8 cellular contexts compared by ENCODE assay signal in the genomic region with DNA sequence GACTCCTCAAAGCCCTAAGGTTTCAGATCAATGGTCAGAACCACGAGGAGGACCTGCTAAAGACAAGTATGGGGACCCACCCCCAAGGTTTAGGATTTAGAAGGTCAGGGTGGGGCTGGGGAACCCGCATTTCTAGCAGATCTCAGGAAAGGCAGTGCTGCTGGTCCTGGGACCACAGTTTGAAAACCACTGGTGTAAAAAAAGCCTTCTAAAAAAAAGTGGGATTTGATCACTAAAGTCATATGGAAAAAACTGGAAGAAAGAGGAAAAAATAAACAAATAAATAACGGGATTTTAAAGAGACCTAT. TPM values are rescaled to one million over a fixed set of nuclear protein-coding genes. Genes with fewer than 3 reads are reported as not detected.
A peak's percentile ranks its signal among the peaks of the same experiment; 100 is the strongest.
DNase-seq lines count a peak whose midpoint lies in the region; ATAC-seq, FAIRE-seq and TF ChIP-seq lines count a peak whose summit lies in the region.

No MANE protein-coding gene starts in this region.

- TF ChIP-seq CTCF in left ventricle myocardium inferior (IDR thresholded peaks at IDR 0.05; ENCODE audit: borderline replicate concordance) (no peak), brain (conservative IDR thresholded peaks at IDR 0.05) (no peak), vagina (IDR thresholded peaks at IDR 0.05) (no peak)

- no peak overlapping the region for H3K14ac ChIP-seq in mesenchymal stem cell (ENCODE audit: low read length in 2 of 2)

- peak overlapping the region; percentile 86 for H3K9ac ChIP-seq in mesenchymal stem cell (ENCODE audit: low read length)

- peak overlapping the region; percentile 89 to 94 (median 93) for H3K27ac Mint-ChIP-seq in brain

- no peak overlapping the region for H3K23ac ChIP-seq in mesenchymal stem cell (ENCODE audit: low read length in 2 of 2)

- no peak overlapping the region for H4K91ac ChIP-seq in mesenchymal stem cell (ENCODE audit: low read length)

- no peak overlapping the region for H2BK15ac ChIP-seq in mesenchymal stem cell (ENCODE audit: low read depth, poor library complexity, severe bottlenecking)

- H4K8ac ChIP-seq in mesenchymal stem cell (ENCODE audit: low read length) = no peak overlapping the region

- H3K4me1 Mint-ChIP-seq in brain = peaks cover 25% of the 10 kb centered on the region

- H3K9me3 ChIP-seq in left ventricle myocardium inferior (replicated peaks) (no peaks in the 10 kb centered on the region), mesenchymal stem cell (ENCODE audit: control insufficient read depth, low read length) (peaks cover 3% of the 10 kb centered on the region), vagina (no peaks in the 10 kb centered on the region)

- H2AK5ac ChIP-seq in mesenchymal stem cell (ENCODE audit: low read length, severe bottlenecking) = no peak overlapping the region

- no peaks in the 10 kb centered on the region for H3K36me3 ChIP-seq in left ventricle myocardium inferior
- H3K36me3 ChIP-seq in mesenchymal stem cell (ENCODE audit: control insufficient read depth in 1 of 2, insufficient read depth in 2 of 2, low read depth in 1 of 2, low read length in 2 of 2) = no peaks in the 10 kb centered on the region
- no peaks in the 10 kb centered on the region for H3K36me3 ChIP-seq in vagina

- H3K27ac ChIP-seq in left ventricle myocardium inferior (replicated peaks) = peak overlapping the region; percentile 95
- H3K27ac ChIP-seq in mesenchymal stem cell (ENCODE audit: low read length, poor library complexity, severe bottlenecking) = no peak overlapping the region
- peak overlapping the region; percentile 92 for H3K27ac ChIP-seq in vagina

- no peak for FAIRE-seq in GM12891 (lab: Jason Lieb, UNC)

- no peak overlapping the region for H2BK12ac ChIP-seq in mesenchymal stem cell (ENCODE audit: low read length in 2 of 2)

- no peak overlapping the region for H2BK5ac ChIP-seq in mesenchymal stem cell (ENCODE audit: low read depth, low read length, poor library complexity, severe bottlenecking)

- peaks cover 2 to 36% (median 16%) of the 10 kb centered on the region in 5 experiments for H3K9me3 Mint-ChIP-seq in brain

- ATAC-seq in Right ventricle myocardium superior (ENCODE audit: poor library complexity) = no peak

- no peak overlapping the region for H2BK120ac ChIP-seq in mesenchymal stem cell (ENCODE audit: low read depth, low read length)

- H3K36me3 Mint-ChIP-seq in brain = peaks cover 31% of the 10 kb centered on the region

- H3K18ac ChIP-seq in mesenchymal stem cell (ENCODE audit: low read depth in 1 of 2, low read length in 2 of 2) = no peak overlapping the region

- no peak overlapping the region for H3K4ac ChIP-seq in mesenchymal stem cell (ENCODE audit: low read depth in 1 of 2, low read length in 2 of 2)

- DNase-seq in left ventricle myocardium inferior (no peak), Right ventricle myocardium superior (no peak), mesenchymal stem cell (no peak), vagina (ENCODE audit: extremely low spot score in 2 of 2) (no peak), NOMO-1 treated with dmso at 0.1 percent for 144 hours (lab: John Stamatoyannopoulos, UW; ENCODE audit: unreplicated experiment) (no peak), GM12891 (ENCODE audit: insufficient read length, low spot score) (no peak), NCI-H1930 (lab: John Stamatoyannopoulos, UW) (no peak)

- 43% methylated on average over 3 of the region's 3 CpGs for WGBS in mesenchymal stem cell

- peak overlapping the region; percentile 88 to 95 (median 91) for H3K4me3 Mint-ChIP-seq in brain

- peak overlapping the region; percentile 64 for H2AFZ ChIP-seq in mesenchymal stem cell (ENCODE audit: low read depth, low read length)

- peaks cover 5% of the 10 kb centered on the region for H3K79me1 ChIP-seq in mesenchymal stem cell (replicated peaks; ENCODE audit: low read length, poor library complexity, severe bottlenecking)

- TF ChIP-seq POLR2A in vagina (IDR thresholded peaks at IDR 0.05) (no peak), GM12891 (IDR thresholded peaks at IDR 0.05; ENCODE audit: low read depth, low read length) (no peak)

- H3K4me3 ChIP-seq in left ventricle myocardium inferior (peak overlapping the region; percentile 88), mesenchymal stem cell (ENCODE audit: insufficient read depth in 1 of 2, low read depth in 1 of 2, low read length in 2 of 2) (peak overlapping the region in 1 of 2 experiments; percentile 88), vagina (peak overlapping the region; percentile 78 to 91)

- H3K27me3 ChIP-seq in left ventricle myocardium inferior (ENCODE audit: low read depth) (no peaks in the 10 kb centered on the region), mesenchymal stem cell (ENCODE audit: control insufficient read depth in 1 of 2, insufficient read depth in 1 of 2, low read length in 2 of 2) (no peaks in the 10 kb centered on the region), vagina (no peaks in the 10 kb centered on the region)

- H3K27me3 Mint-ChIP-seq in brain = no peaks in the 10 kb centered on the region

- H3K4me1 ChIP-seq in left ventricle myocardium inferior (peaks cover 35% of the 10 kb centered on the region), mesenchymal stem cell (ENCODE audit: control insufficient read depth, insufficient read depth, low read depth, low read length) (peaks cover 5% of the 10 kb centered on the region), vagina (peaks cover 23% of the 10 kb centered on the region)

- intact Hi-C loops in left ventricle myocardium inferior (cut with micrococcal nuclease) = no loop called here
- intact Hi-C loops in Right ventricle myocardium superior (cut with DNase I) = loop anchor here (10.0 kb wide), 1 partner anchor 108 kb away; no protein-coding TSS in a partner anchor
- intact Hi-C loops in vagina (cut with DNase I) = no loop called here

- peak overlapping the region; percentile 96 for H3K4me2 ChIP-seq in mesenchymal stem cell (ENCODE audit: low read length, poor library complexity, severe bottlenecking)

TF ChIP-seq in GM12891, 5 proteins besides CTCF, POLR2A, EP300 and RAD21:
- no peak for TF ChIP-seq POLR2AphosphoS5 (IDR thresholded peaks at IDR 0.05; ENCODE audit: low read depth, low read length)
- no peak for TF ChIP-seq PAX5 (IDR thresholded peaks at IDR 0.05; ENCODE audit: insufficient read depth, low read length, severe bottlenecking)
- TF ChIP-seq TAF1 (IDR thresholded peaks at IDR 0.05; ENCODE audit: low read depth, low read length) = no peak
- TF ChIP-seq SPI1 (IDR thresholded peaks at IDR 0.05; ENCODE audit: low read depth, low read length) = no peak
- TF ChIP-seq POU2F2 (IDR thresholded peaks at IDR 0.05; ENCODE audit: low read depth, low read length) = no peak

RNA-seq across cellular contexts. Expression of gene SLC41A3, which starts 0.8 kb away (rescaled TPM):
- 30.2 TPM for total RNA-seq in left ventricle myocardium inferior
- total RNA-seq in Right ventricle myocardium superior = 34.7 TPM
- 78.3 TPM for polyA plus RNA-seq in brain (ENCODE audit: insufficient read depth, low read depth, low replicate concordance)
- 39.9 TPM for polyA plus RNA-seq in mesenchymal stem cell (2013, experiment 1 of 2)
- polyA plus RNA-seq in mesenchymal stem cell (2013, experiment 2 of 2) = 39.6 TPM
- total RNA-seq in vagina = 62.9 TPM
- polyA plus RNA-seq in GM12891 (2012; ENCODE audit: low read depth, missing spikeins) = 15.8 TPM
